ENCODE assay signal across 8 cellular contexts in genomic region chr5:139711852-139712171, GRCh38.
DNase-seq lines count a peak whose midpoint lies in the region; ATAC-seq and TF ChIP-seq lines count a peak whose summit lies in the region.

No MANE protein-coding gene starts in this region.

- 3 to 13% methylated on average over 6 to 19 of the region's 19 CpGs for WGBS in endodermal cell (ENCODE audit: insufficient coverage in 1 of 2, insufficient read length in 1 of 2), 2 experiments
- WGBS in trophoblast cell (ENCODE audit: extremely low coverage, insufficient coverage, insufficient read length) = no CpG with 5 or more reads among the region's 19 CpGs

- H3K14ac ChIP-seq in trophoblast cell (ENCODE audit: low read length) = peak overlapping the region; percentile 20

- H3K27me3 ChIP-seq in endodermal cell (ENCODE audit: control insufficient read depth, insufficient read depth, low read length, poor library complexity, severe bottlenecking) (peaks cover 16% of the 10 kb centered on the region), trophoblast cell (ENCODE audit: insufficient read depth, low read length) (peaks cover 3% of the 10 kb centered on the region)

- H3K4ac ChIP-seq in trophoblast cell (ENCODE audit: low read depth, low read length) = peak overlapping the region; percentile 13

- peaks cover 49% of the 10 kb centered on the region for H3K79me1 ChIP-seq in trophoblast cell (ENCODE audit: low read length)

- H3K27ac ChIP-seq in endodermal cell (ENCODE audit: low read depth, low read length) (peak overlapping the region; percentile 96), trophoblast cell (ENCODE audit: low read depth, low read length) (peak overlapping the region; percentile 50)

- ATAC-seq in HG03442 (IDR thresholded peaks at IDR 0.05; ENCODE audit: unreplicated experiment) (no peak), HG02588 (IDR thresholded peaks at IDR 0.05; ENCODE audit: unreplicated experiment) (no peak), GM19452 (IDR thresholded peaks at IDR 0.05; ENCODE audit: unreplicated experiment) (no peak)

- peak overlapping the region; percentile 7 for H2BK12ac ChIP-seq in trophoblast cell (ENCODE audit: low read length)

- H3K18ac ChIP-seq in trophoblast cell (ENCODE audit: low read length) = peak overlapping the region; percentile 9

- H3K9me3 Mint-ChIP-seq in endodermal cell = peaks cover 2% of the 10 kb centered on the region

- peak overlapping the region; percentile 58 for H3K4me3 Mint-ChIP-seq in endodermal cell

- H2BK5ac ChIP-seq in trophoblast cell (ENCODE audit: low read depth, low read length, poor library complexity) = peak overlapping the region; percentile 5

- H3K9ac ChIP-seq in endodermal cell (ENCODE audit: extremely low read depth, low read length, poor library complexity, severe bottlenecking) (no peak overlapping the region), trophoblast cell (ENCODE audit: low read length) (peak overlapping the region; percentile 11)

- H4K12ac ChIP-seq in trophoblast cell (ENCODE audit: low read depth, low read length) = peak overlapping the region; percentile 11

- peak overlapping the region; percentile 88 for H3K27ac Mint-ChIP-seq in endodermal cell

- peaks cover 8% of the 10 kb centered on the region for H3K27me3 Mint-ChIP-seq in endodermal cell (ENCODE audit: insufficient read depth)

- H3K9me3 ChIP-seq in endodermal cell (ENCODE audit: control insufficient read depth, low read length) = no peaks in the 10 kb centered on the region
- peaks cover 2% of the 10 kb centered on the region for H3K9me3 ChIP-seq in trophoblast cell (ENCODE audit: insufficient read depth, low read depth, low read length)

- H3K4me2 ChIP-seq in trophoblast cell (ENCODE audit: low read length) = peak overlapping the region; percentile 78

- H2AK5ac ChIP-seq in trophoblast cell (ENCODE audit: low read length) = peak overlapping the region; percentile 7

- no peak overlapping the region for H3K23ac ChIP-seq in trophoblast cell (ENCODE audit: low read length)

- in situ Hi-C loops in G401 (cut with HindIII; ENCODE audit: low sequenced_read_pairs) = loop anchor here (5.0 kb wide), 1 partner anchor 80 kb away; no protein-coding TSS in a partner anchor

- H3K36me3 ChIP-seq in endodermal cell (ENCODE audit: control insufficient read depth, insufficient read depth, low read length) = no peaks in the 10 kb centered on the region
- H3K36me3 ChIP-seq in trophoblast cell (ENCODE audit: control insufficient read depth in 1 of 2, insufficient read depth in 2 of 2, low read length in 2 of 2) = no peaks in the 10 kb centered on the region

- peaks cover 10% of the 10 kb centered on the region for H3K79me2 ChIP-seq in trophoblast cell (ENCODE audit: control insufficient read depth, insufficient read depth, low read length, poor library complexity)

- H4K8ac ChIP-seq in trophoblast cell (ENCODE audit: low read depth, low read length) = peak overlapping the region; percentile 44

- peak; percentile 78 for DNase-seq in G401 (ENCODE audit: low spot score)
- DNase-seq in NOMO-1 treated with DMSO at 0.1 percent for 48 hours (lab: John Stamatoyannopoulos, UW; ENCODE audit: unreplicated experiment) = peak; percentile 42
- DNase-seq in endodermal cell = peak; percentile 85
- DNase-seq in trophoblast cell = no peak
- no peak for DNase-seq in HUDEP-2 (lab: John Stamatoyannopoulos, UW; ENCODE audit: unreplicated experiment in 76 of 76)

- peak overlapping the region; percentile 34 for H2BK120ac ChIP-seq in trophoblast cell (ENCODE audit: insufficient read depth, low read length, poor library complexity)

- H4K91ac ChIP-seq in trophoblast cell (ENCODE audit: low read depth, low read length) = peak overlapping the region; percentile 72

- no peak for TF ChIP-seq CTCF in endodermal cell (conservative IDR thresholded peaks at IDR 0.05)

- H3K36me3 Mint-ChIP-seq in endodermal cell (ENCODE audit: low read depth) = peaks cover 1% of the 10 kb centered on the region

- H3K4me3 ChIP-seq in endodermal cell (ENCODE audit: low read length) (peak overlapping the region; percentile 69), trophoblast cell (ENCODE audit: low read depth, low read length) (no peak overlapping the region)

- peaks cover 16% of the 10 kb centered on the region for H3K4me1 ChIP-seq in endodermal cell (ENCODE audit: control insufficient read depth, insufficient read depth, low read length)
- H3K4me1 ChIP-seq in trophoblast cell (ENCODE audit: control insufficient read depth in 1 of 2, insufficient read depth in 2 of 2, low read length in 2 of 2) = peaks cover 29 to 41% of the 10 kb centered on the region in 2 experiments

- H2AFZ ChIP-seq in trophoblast cell (ENCODE audit: insufficient read depth, low read length, poor library complexity) = peak overlapping the region; percentile 41

- H3K4me1 Mint-ChIP-seq in endodermal cell = peaks cover 31% of the 10 kb centered on the region

Comparison
In these comparisons a context has a peak if more than half of its experiments do, and no peak if none do; other contexts are left out.
1. DNase-seq: peak in G401 (single experiment), NOMO-1 treated with DMSO at 0.1 percent for 48 hours (single experiment) and endodermal cell (single experiment); none in trophoblast cell (0 of 2) and HUDEP-2 (0 of 76).